8 cellular contexts compared by ENCODE assay signal in the genomic region with DNA sequence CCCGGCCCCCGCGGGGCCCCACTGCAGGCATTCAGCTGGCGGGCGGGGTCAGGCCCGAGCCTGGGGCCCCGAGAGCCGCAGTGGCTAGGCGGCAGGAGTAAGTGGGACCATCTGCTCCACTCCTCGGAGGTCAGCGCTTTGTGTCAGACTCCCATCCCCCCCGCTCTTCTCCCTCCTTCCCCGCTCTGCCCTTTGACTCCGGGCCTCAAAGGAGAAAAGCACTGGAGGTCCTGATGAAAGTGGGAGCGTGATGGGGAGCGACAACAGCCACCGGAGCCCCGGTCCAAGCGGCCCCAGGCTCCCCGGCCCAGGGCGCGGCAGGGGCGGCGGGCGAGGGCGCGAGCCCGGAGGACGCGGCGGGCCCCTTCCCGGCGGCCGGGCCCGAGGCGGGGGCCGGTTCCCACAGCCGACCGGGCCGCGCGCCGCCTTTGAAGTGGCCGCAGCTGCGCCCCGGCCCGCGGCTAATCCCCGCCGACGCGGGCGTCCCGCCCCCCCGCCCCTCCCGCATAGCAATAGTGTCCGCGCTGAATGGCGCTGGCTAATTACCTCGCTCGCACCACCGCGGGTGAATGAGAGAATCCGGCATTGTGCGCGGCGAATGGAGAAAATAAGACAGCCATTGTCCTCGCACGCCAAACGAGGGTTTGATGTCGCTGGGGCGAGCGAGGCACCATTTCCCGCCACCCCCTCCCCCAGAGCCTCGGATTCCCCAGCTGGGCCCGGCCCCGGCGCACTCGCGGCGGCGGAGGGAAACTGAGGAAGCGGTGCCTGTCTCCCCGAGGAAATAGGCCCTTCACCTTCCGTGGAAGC. TPM values are rescaled to one million over a fixed set of nuclear protein-coding genes. Genes with fewer than 3 reads are reported as not detected.
DNase-seq lines count a peak whose midpoint lies in the region; TF ChIP-seq lines count a peak whose summit lies in the region.

No MANE protein-coding gene starts in this region.

- H3K4me1 ChIP-seq in BLaER1 (no peaks in the 10 kb centered on the region), SJCRH30 (no peaks in the 10 kb centered on the region)

- peak overlapping the region; percentile 45 for H3K4me2 ChIP-seq in BLaER1

- no peak overlapping the region for H3K27ac ChIP-seq in BLaER1
- H3K27ac ChIP-seq in SJCRH30: peak overlapping the region; percentile 51; the same call in 1 of the 2 replicates

- peaks cover 5% of the 10 kb centered on the region for H3K4me1 Mint-ChIP-seq in osteocyte (ENCODE audit: unreplicated experiment)

- peaks cover 11% of the 10 kb centered on the region for H3K9me3 Mint-ChIP-seq in osteocyte (ENCODE audit: unreplicated experiment)

- H3K9me3 ChIP-seq in BLaER1 (peaks cover 55% of the 10 kb centered on the region), SJCRH30 (replicated peaks) (peaks cover 4% of the 10 kb centered on the region; the same call in 1 of the 2 replicates)

- H3K4me3 ChIP-seq in BLaER1: peak overlapping the region; percentile 48
- H3K4me3 ChIP-seq in SJCRH30: peak overlapping the region; percentile 62

- no peaks in the 10 kb centered on the region for H4K20me1 ChIP-seq in BLaER1

- H3K36me3 ChIP-seq in BLaER1 (no peaks in the 10 kb centered on the region), SJCRH30 (no peaks in the 10 kb centered on the region)

- H3K36me3 Mint-ChIP-seq in osteocyte (ENCODE audit: unreplicated experiment): no peaks in the 10 kb centered on the region

- H3K27me3 ChIP-seq in BLaER1 (peaks cover 59% of the 10 kb centered on the region), SJCRH30 (no peaks in the 10 kb centered on the region)

- DNase-seq in SJCRH30 (peak; percentile 56 to 61), head of caudate nucleus (peak; percentile 59 to 90 (median 76)), osteocyte (ENCODE audit: extremely low spot score, unreplicated experiment) (no peak), SW 1271 (lab: John Stamatoyannopoulos, UW) (no peak), KG1 (lab: John Stamatoyannopoulos, UW) (no peak)
- no peak for DNase-seq in NK-92 treated with Interleukin-12 subunit alpha and Interleukin-12 subunit beta, amount 100 ng/mL, for 24 hours (lab: John Stamatoyannopoulos, UW)
- DNase-seq in stimulated activated CD8-positive, alpha-beta memory T cell treated with anti-CD3 and anti-CD28 coated beads, Interleukin-4, amount 100 ng/mL, for 48 hours: no peak

- H3K27ac Mint-ChIP-seq in osteocyte (ENCODE audit: unreplicated experiment): no peak overlapping the region

- no peak for TF ChIP-seq CTCF in osteocyte (IDR thresholded peaks at IDR 0.05)

- H3K27me3 Mint-ChIP-seq in osteocyte (ENCODE audit: unreplicated experiment): peaks cover 44% of the 10 kb centered on the region

- peak overlapping the region; percentile 66 for H3K4me3 Mint-ChIP-seq in osteocyte (ENCODE audit: unreplicated experiment)

- intact Hi-C loops in head of caudate nucleus (cut with DNase I): no loop called here

- no peak overlapping the region for H3K9ac ChIP-seq in BLaER1

RNA-seq across cellular contexts. Expression of a gene that starts 22.4 kb away (rescaled TPM):
- total RNA-seq in SJCRH30 (2014; rRNA removed; shearing (Covaris generic)): 6.6 and 8.7 TPM in 2 replicates
- 0.16 and 0.48 TPM in 2 replicates for total RNA-seq in osteocyte

RNA-seq across cellular contexts. Expression of a gene that starts 50.9 kb away (rescaled TPM):
- not detected in 2 replicates for total RNA-seq in SJCRH30 (2014; rRNA removed; shearing (Covaris generic))
- total RNA-seq in osteocyte: 18.5 and 32.7 TPM in 2 replicates

RNA-seq across cellular contexts. Expression of a gene that starts 59.5 kb away (rescaled TPM):
- not detected in 2 replicates for total RNA-seq in SJCRH30 (2014; rRNA removed; shearing (Covaris generic))
- not detected in 2 replicates for total RNA-seq in osteocyte

Comparison
In these comparisons a context has a peak if more than half of its experiments do, and no peak if none do; other contexts are left out.
1. DNase-seq: peak in SJCRH30 (2 of 2) and head of caudate nucleus (42 of 42); none in osteocyte (single experiment), SW 1271 (0 of 2), KG1 (single experiment), NK-92 treated with Interleukin-12 subunit alpha and Interleukin-12 subunit beta, amount 100 ng/mL, for 24 hours (single experiment) and stimulated activated CD8-positive, alpha-beta memory T cell treated with anti-CD3 and anti-CD28 coated beads, Interleukin-4, amount 100 ng/mL, for 48 hours (single experiment).
2. RNA of a gene that starts 50.9 kb away (total RNA-seq): 18.5 to 32.7 TPM in osteocyte; not detected in SJCRH30; every median in the first group is over 10 times any median in the second.